ENCODE assay signal across 1 cellular context in genomic region chr1:197958861-197959260, GRCh38.
TF ChIP-seq lines count a peak whose summit lies in the region.

No MANE protein-coding gene starts in this region.

TF ChIP-seq in HepG2, 621 proteins besides CTCF, POLR2A, EP300 and RAD21:
- no peak for TF ChIP-seq ZSCAN9 (CRISPR knock-in tag; IDR thresholded peaks at IDR 0.05; ENCODE audit: borderline replicate concordance)
- no peak for TF ChIP-seq ZNF607 (CRISPR knock-in tag; IDR thresholded peaks at IDR 0.05; ENCODE audit: borderline replicate concordance)
- no peak for TF ChIP-seq ZNF7 (CRISPR knock-in tag; IDR thresholded peaks at IDR 0.05)
- TF ChIP-seq, protein P1, sequence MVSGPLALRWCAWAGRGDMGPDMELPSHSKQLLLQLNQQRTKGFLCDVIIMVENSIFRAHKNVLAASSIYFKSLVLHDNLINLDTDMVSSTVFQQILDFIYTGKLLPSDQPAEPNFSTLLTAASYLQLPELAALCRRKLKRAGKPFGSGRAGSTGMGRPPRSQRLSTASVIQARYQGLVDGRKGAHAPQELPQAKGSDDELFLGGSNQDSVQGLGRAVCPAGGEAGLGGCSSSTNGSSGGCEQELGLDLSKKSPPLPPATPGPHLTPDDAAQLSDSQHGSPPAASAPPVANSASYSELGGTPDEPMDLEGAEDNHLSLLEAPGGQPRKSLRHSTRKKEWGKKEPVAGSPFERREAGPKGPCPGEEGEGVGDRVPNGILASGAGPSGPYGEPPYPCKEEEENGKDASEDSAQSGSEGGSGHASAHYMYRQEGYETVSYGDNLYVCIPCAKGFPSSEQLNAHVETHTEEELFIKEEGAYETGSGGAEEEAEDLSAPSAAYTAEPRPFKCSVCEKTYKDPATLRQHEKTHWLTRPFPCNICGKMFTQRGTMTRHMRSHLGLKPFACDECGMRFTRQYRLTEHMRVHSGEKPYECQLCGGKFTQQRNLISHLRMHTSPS (CRISPR knock-in tag; IDR thresholded peaks at IDR 0.05; ENCODE audit: low read depth), result no peak
- no peak for TF ChIP-seq ZNF747 (CRISPR knock-in tag; IDR thresholded peaks at IDR 0.05; ENCODE audit: borderline replicate concordance)
- no peak for TF ChIP-seq ZFY (CRISPR knock-in tag; IDR thresholded peaks at IDR 0.05)
- TF ChIP-seq NFYC (CRISPR knock-in tag; IDR thresholded peaks at IDR 0.05), result no peak
- no peak for TF ChIP-seq PHF8 (CRISPR knock-in tag; IDR thresholded peaks at IDR 0.05)
- no peak for TF ChIP-seq MED8 (CRISPR knock-in tag; IDR thresholded peaks at IDR 0.05; ENCODE audit: insufficient replicate concordance)
- TF ChIP-seq STAG1 (CRISPR knock-in tag; IDR thresholded peaks at IDR 0.05), result no peak
- TF ChIP-seq, protein P2, sequence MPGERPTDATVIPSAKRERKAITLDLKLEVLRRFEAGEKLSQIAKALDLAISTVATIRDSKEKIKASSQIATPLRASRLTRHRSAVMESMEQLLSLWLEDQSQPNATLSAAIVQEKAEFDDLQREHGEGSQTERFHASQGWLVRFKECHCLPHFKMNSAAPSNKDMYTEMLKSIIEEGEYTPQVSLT (CRISPR knock-in tag; IDR thresholded peaks at IDR 0.05; ENCODE audit: borderline replicate concordance, low read depth), result no peak
- TF ChIP-seq ZKSCAN5 (CRISPR knock-in tag; IDR thresholded peaks at IDR 0.05), result no peak
- TF ChIP-seq ZNF441 (CRISPR knock-in tag; IDR thresholded peaks at IDR 0.05; ENCODE audit: borderline replicate concordance), result no peak
- TF ChIP-seq ZNF501 (CRISPR knock-in tag; IDR thresholded peaks at IDR 0.05), result no peak
- no peak for TF ChIP-seq ZNF335 (CRISPR knock-in tag; IDR thresholded peaks at IDR 0.05)
